Comparison of ENCODE assay signal across 8 cellular contexts in the genomic region with DNA sequence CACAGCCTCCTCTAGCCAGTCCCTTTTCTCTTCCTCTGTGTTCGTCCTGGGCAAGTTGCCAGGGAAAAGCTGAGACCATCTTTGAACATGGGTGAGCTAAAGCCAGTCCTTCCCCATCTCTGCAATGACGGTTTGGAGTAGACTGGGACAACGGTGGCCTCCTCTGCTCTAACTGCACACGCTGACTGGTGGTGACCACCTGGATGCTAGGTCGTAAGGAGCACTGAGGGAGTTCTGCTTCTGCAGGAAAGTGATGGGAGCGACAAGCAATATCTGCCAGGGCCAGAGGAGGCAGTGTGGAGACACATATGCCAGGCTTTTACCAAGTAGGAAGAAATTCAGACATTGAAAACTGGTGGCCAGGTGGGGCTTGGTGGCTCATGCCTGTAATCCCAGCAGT.
DNase-seq lines count a peak whose midpoint lies in the region; ATAC-seq and TF ChIP-seq lines count a peak whose summit lies in the region.

No MANE protein-coding gene starts in this region.

- no peak for DNase-seq in AG09309 (ENCODE audit: low read depth)
- DNase-seq in NCI-H146 (lab: John Stamatoyannopoulos, UW), result peak; percentile 36
- peak; percentile 48 for DNase-seq in activated naive CD4-positive, alpha-beta T cell treated with anti-CD3 and anti-CD28 coated beads, Interleukin-2, amount 10 ng/mL, durations not matched to agents 7 days and 5 days
- peak; percentile 83 for DNase-seq in iPS-NIHi11 (ENCODE audit: low spot score)
- DNase-seq in uterus, result no peak

- H3K9me3 ChIP-seq in uterus, result no peaks in the 10 kb centered on the region

- H3K4me1 Mint-ChIP-seq in activated naive CD4-positive, alpha-beta T cell treated with anti-CD3 and anti-CD28 coated beads, Interleukin-2, amount 10 ng/mL, durations not matched to agents 7 days and 5 days, result no peaks in the 10 kb centered on the region
- no peaks in the 10 kb centered on the region for H3K4me1 Mint-ChIP-seq in stimulated activated memory B cell treated with anti-CD40 and anti-IgM and Interleukin-4, amounts not matched to agents 10 μg/mL and 1 μg/mL and 100 μg/mL, for 72 hours

- H3K27me3 Mint-ChIP-seq in activated naive CD4-positive, alpha-beta T cell treated with anti-CD3 and anti-CD28 coated beads, Interleukin-2, amount 10 ng/mL, durations not matched to agents 7 days and 5 days, result peaks cover 8% of the 10 kb centered on the region
- no peaks in the 10 kb centered on the region for H3K27me3 Mint-ChIP-seq in stimulated activated memory B cell treated with anti-CD40 and anti-IgM and Interleukin-4, amounts not matched to agents 10 μg/mL and 1 μg/mL and 100 μg/mL, for 72 hours

- peak; percentile 44 for ATAC-seq in stimulated activated memory B cell treated with anti-CD40 and anti-IgM and Interleukin-4, amounts not matched to agents 10 μg/mL and 1 μg/mL and 100 μg/mL, for 72 hours
- ATAC-seq in GM18868 (IDR thresholded peaks at IDR 0.05; ENCODE audit: unreplicated experiment), result no peak

- intact Hi-C loops in uterus (cut with DNase I; ENCODE audit: low total_unique reads), result no loop called here

- H3K27ac ChIP-seq in uterus, result no peak overlapping the region

- H3K4me3 ChIP-seq in AG09309 (ENCODE audit: control insufficient read depth, low read depth, low read length) (no peak overlapping the region), GM12875 (ENCODE audit: low read depth, low read length) (no peak overlapping the region), uterus (no peak overlapping the region)

- no peak for TF ChIP-seq POLR2A in uterus (IDR thresholded peaks at IDR 0.05)

- TF ChIP-seq CTCF in AG09309 (IDR thresholded peaks at IDR 0.05; ENCODE audit: control insufficient read depth, insufficient read depth, low read depth, low read length, missing control alignments) (peak; percentile 37), GM12875 (IDR thresholded peaks at IDR 0.05; ENCODE audit: borderline replicate concordance, insufficient read depth, low read depth, low read length) (peak; percentile 53), uterus (IDR thresholded peaks at IDR 0.05) (no peak)

- no peak overlapping the region for H3K4me3 Mint-ChIP-seq in activated naive CD4-positive, alpha-beta T cell treated with anti-CD3 and anti-CD28 coated beads, Interleukin-2, amount 10 ng/mL, durations not matched to agents 7 days and 5 days
- H3K4me3 Mint-ChIP-seq in stimulated activated memory B cell treated with anti-CD40 and anti-IgM and Interleukin-4, amounts not matched to agents 10 μg/mL and 1 μg/mL and 100 μg/mL, for 72 hours, result no peak overlapping the region

- H3K27me3 ChIP-seq in uterus, result no peaks in the 10 kb centered on the region

- no peaks in the 10 kb centered on the region for H3K4me1 ChIP-seq in uterus

- H3K36me3 ChIP-seq in uterus, result no peaks in the 10 kb centered on the region

- H3K9me3 Mint-ChIP-seq in activated naive CD4-positive, alpha-beta T cell treated with anti-CD3 and anti-CD28 coated beads, Interleukin-2, amount 10 ng/mL, durations not matched to agents 7 days and 5 days, result no peaks in the 10 kb centered on the region
- no peaks in the 10 kb centered on the region for H3K9me3 Mint-ChIP-seq in stimulated activated memory B cell treated with anti-CD40 and anti-IgM and Interleukin-4, amounts not matched to agents 10 μg/mL and 1 μg/mL and 100 μg/mL, for 72 hours

- H3K36me3 Mint-ChIP-seq in activated naive CD4-positive, alpha-beta T cell treated with anti-CD3 and anti-CD28 coated beads, Interleukin-2, amount 10 ng/mL, durations not matched to agents 7 days and 5 days, result peaks cover 12% of the 10 kb centered on the region
- H3K36me3 Mint-ChIP-seq in stimulated activated memory B cell treated with anti-CD40 and anti-IgM and Interleukin-4, amounts not matched to agents 10 μg/mL and 1 μg/mL and 100 μg/mL, for 72 hours, result no peaks in the 10 kb centered on the region

- CTCF ChIA-PET in activated naive CD4-positive, alpha-beta T cell treated with anti-CD3 and anti-CD28 coated beads, Interleukin-2, amount 10 ng/mL, durations not matched to agents 7 days and 5 days (lab: Charles Lee), result interaction anchor here (3.5 kb wide), 1 partner anchor 144 kb away, joined by 13 read pairs; no protein-coding TSS in a partner anchor

- no peak overlapping the region for H3K27ac Mint-ChIP-seq in activated naive CD4-positive, alpha-beta T cell treated with anti-CD3 and anti-CD28 coated beads, Interleukin-2, amount 10 ng/mL, durations not matched to agents 7 days and 5 days
- no peak overlapping the region for H3K27ac Mint-ChIP-seq in stimulated activated memory B cell treated with anti-CD40 and anti-IgM and Interleukin-4, amounts not matched to agents 10 μg/mL and 1 μg/mL and 100 μg/mL, for 72 hours

Comparison
In these comparisons a context has a peak if more than half of its experiments do, and no peak if none do; other contexts are left out.
1. DNase-seq: peak in NCI-H146 (single experiment), activated naive CD4-positive, alpha-beta T cell treated with anti-CD3 and anti-CD28 coated beads, Interleukin-2, amount 10 ng/mL, durations not matched to agents 7 days and 5 days (single experiment) and iPS-NIHi11 (single experiment); none in AG09309 (single experiment) and uterus (0 of 2).
2. CTCF ChIP-seq: peak in AG09309 (single experiment) and GM12875 (single experiment); none in uterus (0 of 4).